In genomic region chr15:20106026-20106425, GRCh38 we compare ENCODE assay signal across 16 cellular contexts.
DNase-seq lines count a peak whose midpoint lies in the region; ATAC-seq and TF ChIP-seq lines count a peak whose summit lies in the region.
"Had no signal": no experiment of that assay in that cellular context is flagged by ENCODE, and none has a peak within 500 bp of the region (broad histone marks: within the 10 kb centered on the region; RNA-seq: fewer than 3 reads in every experiment).

No MANE protein-coding gene starts in this region.

- H3K4me1 ChIP-seq in Peyer's patch (no peaks in the 10 kb centered on the region), heart right ventricle (no peaks in the 10 kb centered on the region)

- H3K4me3 ChIP-seq in Peyer's patch (no peak overlapping the region), heart right ventricle (no peak overlapping the region)
- H3K4me3 ChIP-seq: skin epidermis had no signal

- H3K27ac ChIP-seq in Peyer's patch (no peak overlapping the region), heart right ventricle (no peak overlapping the region)
- H3K27ac ChIP-seq: skin epidermis had no signal

- no peaks in the 10 kb centered on the region for H3K36me3 ChIP-seq in Peyer's patch
- H3K36me3 ChIP-seq in heart right ventricle: no peaks in the 10 kb centered on the region

- WGBS in heart right ventricle, 2 donors: 62 to 81% methylated on average over 2 of the region's 2 CpGs

- TF ChIP-seq CTCF in Peyer's patch (IDR thresholded peaks at IDR 0.05) (no peak), heart right ventricle (IDR thresholded peaks at IDR 0.05) (no peak)

- DNase-seq in H4 (ENCODE audit: low spot score): peak; percentile 1
- peak in 2 of 3 donors; percentile 40 to 45 for DNase-seq in Peyer's patch
- peak; percentile 3 to 29 for DNase-seq in heart right ventricle
- peak; percentile 83 for DNase-seq in posterior vena cava (ENCODE audit: low spot score)
- DNase-seq in SIG-M5 treated with dmso at 0.1 percent for 504 hours (lab: John Stamatoyannopoulos, UW; ENCODE audit: unreplicated experiment): no peak
- no peak for DNase-seq in iPS-NIHi7 (ENCODE audit: extremely low spot score)
- DNase-seq in NCI-H1930 (lab: John Stamatoyannopoulos, UW): no peak
- DNase-seq: activated T-cell treated with anti-CD3 and anti-CD28 coated beads for 4 hours; effector CD8-positive, alpha-beta T cell; IMR-90; kidney glomerular epithelial cell; NCI-H1436; NCI-H524 treated with DMSO at 0.1 percent for 48 hours had no signal

- no peaks in the 10 kb centered on the region for H3K27me3 ChIP-seq in Peyer's patch
- no peaks in the 10 kb centered on the region for H3K27me3 ChIP-seq in heart right ventricle

- TF ChIP-seq POLR2A in Peyer's patch (IDR thresholded peaks at IDR 0.05): no peak

- intact Hi-C loops in heart right ventricle (cut with DNase I): no loop called here
- intact Hi-C loops in posterior vena cava (cut with DNase I): no loop called here

- no peak for ATAC-seq in heart right ventricle
- no peak for ATAC-seq in activated CD4-positive, CD25-positive, alpha-beta regulatory T cell treated with anti-CD3 and anti-CD28 coated beads, Interleukin-2, amount 50 U/mL, for 24 hours
- ATAC-seq: natural killer cell treated with Interleukin-12 subunit alpha and Interleukin-12 subunit beta and Interleukin-15 and Interleukin-18, amount 100 ng/mL, for 72 hours had no signal

- peaks cover 0 to 2% (median 0%) of the 10 kb centered on the region in 4 donors for H3K9me3 ChIP-seq in Peyer's patch
- H3K9me3 ChIP-seq in heart right ventricle: no peaks in the 10 kb centered on the region

Comparison
In these comparisons a context has a peak if more than half of its experiments do, and no peak if none do; other contexts are left out.
1. DNase-seq: peak in H4 (single experiment), Peyer's patch (2 of 3), heart right ventricle (2 of 2) and posterior vena cava (single experiment); none in SIG-M5 treated with dmso at 0.1 percent for 504 hours (single experiment), iPS-NIHi7 (single experiment) and NCI-H1930 (0 of 2).